In genomic region chr11:62379586-62379985, GRCh38 we compare ENCODE assay signal across 10 cellular contexts. TPM values are rescaled to one million over a fixed set of nuclear protein-coding genes. Genes with fewer than 3 reads are reported as not detected.
DNase-seq lines count a peak whose midpoint lies in the region; TF ChIP-seq lines count a peak whose summit lies in the region.
"Not testable (repeated sequence)": the region's sequence is repeated elsewhere in the genome, so short reads cannot be mapped to it uniquely, and the experiment has no call there.
"Had no signal": no experiment of that assay in that cellular context is flagged by ENCODE, and none has a peak within 500 bp of the region (broad histone marks: within the 10 kb centered on the region; RNA-seq: fewer than 3 reads in every experiment).

No MANE protein-coding gene starts in this region.

- H3K27me3 ChIP-seq in colonic mucosa, right atrium auricular region: not testable (repeated sequence)

- not testable (repeated sequence) for TF ChIP-seq CTCF in colonic mucosa (IDR thresholded peaks at IDR 0.05); right atrium auricular region (IDR thresholded peaks at IDR 0.05)

- not testable (repeated sequence) for H3K9me3 ChIP-seq in colonic mucosa, right atrium auricular region

- DNase-seq in NCI-H69 (lab: John Stamatoyannopoulos, UW) (peak; percentile 72), colonic mucosa (peak; percentile 7), right atrium auricular region (ENCODE audit: low spot score) (peak; percentile 32), midbrain (lab: John Stamatoyannopoulos, UW) (peak; percentile 70), posterior cingulate gyrus (peak in 6 of 10 donors; percentile 35 to 93 (median 62))

- not testable (repeated sequence) for H3K4me3 ChIP-seq in colonic mucosa, right atrium auricular region

- H3K27ac ChIP-seq in angular gyrus (ENCODE audit: low read depth, low read length) (peak overlapping the region; percentile 92), temporal lobe (ENCODE audit: low read depth, low read length) (peak overlapping the region; percentile 95)
- not testable (repeated sequence) for H3K27ac ChIP-seq in colonic mucosa, right atrium auricular region

- H3K36me3 ChIP-seq in colonic mucosa, right atrium auricular region: not testable (repeated sequence)

- not testable (repeated sequence) for H3K9ac ChIP-seq in colonic mucosa (ENCODE audit: low read depth in 2 of 2, low read length in 2 of 2)

- intact Hi-C loops in colonic mucosa (cut with DNase I) (loop anchor here (5.0 kb wide), 1 partner anchor 162 kb away; no protein-coding TSS in a partner anchor), posterior cingulate gyrus (cut with DNase I) (loop anchor here (2.0 kb wide), 1 partner anchor 209 kb away; no protein-coding TSS in a partner anchor)

- H3K4me1 ChIP-seq in colonic mucosa, right atrium auricular region: not testable (repeated sequence)

RNA-seq across cellular contexts. Expression of gene SCGB1A1, which starts 39.2 kb away (rescaled TPM):
- 1 to 10 TPM in 1 of 2 donors, not detected in 1; 2.3 TPM for total RNA-seq in colonic mucosa
- total RNA-seq in right atrium auricular region = not detected
- not detected for total RNA-seq in temporal lobe
- total RNA-seq: CD8-positive, alpha-beta T cell; GM23338; H7 had no signal

RNA-seq across cellular contexts. Expression of gene ASRGL1, which starts 42.3 kb away (rescaled TPM):
- 10 to 100 TPM; 32.5 to 71.7 TPM for total RNA-seq in colonic mucosa
- total RNA-seq in right atrium auricular region = 1 to 10 TPM in 1 of 2 donors, under 1 TPM in 1; 0.74 to 7.0 TPM
- 24.6 TPM for total RNA-seq in temporal lobe

Comparison
In these comparisons a context has a peak if more than half of its experiments do, and no peak if none do; other contexts are left out.
1. DNase-seq: peak in every context shown above with its lines; median percentile 72 in NCI-H69; 70 in midbrain; 62 in posterior cingulate gyrus; 32 in right atrium auricular region; 7 in colonic mucosa.